In genomic region chr17:80919331-80920284, GRCh38 we compare ENCODE assay signal across 18 cellular contexts.
DNase-seq lines count a peak whose midpoint lies in the region; TF ChIP-seq lines count a peak whose summit lies in the region.
"Had no signal": no experiment of that assay in that cellular context is flagged by ENCODE, and none has a peak within 500 bp of the region (broad histone marks: within the 10 kb centered on the region; RNA-seq: fewer than 3 reads in every experiment).

No MANE protein-coding gene starts in this region.

- H3K4me3 ChIP-seq in fibroblast of pulmonary artery (replicated peaks; ENCODE audit: low read depth, low read length), result no peak overlapping the region
- H3K4me3 ChIP-seq: skin epidermis had no signal

- no peak overlapping the region for H3K4me3 Mint-ChIP-seq in neural crest cell
- H3K4me3 Mint-ChIP-seq: activated naive CD4-positive, alpha-beta T cell treated with anti-CD3 and anti-CD28 coated beads, Interleukin-2, amount 10 ng/mL, durations not matched to agents 7 days and 5 days; central memory CD8-positive, alpha-beta T cell; naive thymus-derived CD4-positive, alpha-beta T cell had no signal

- DNase-seq in fibroblast of pulmonary artery (ENCODE audit: low read depth), result peak; percentile 67
- DNase-seq in neural crest cell (ENCODE audit: low read depth, low spot score), result no peak
- DNase-seq in superior temporal gyrus (ENCODE audit: extremely low spot score), result peak; percentile 51
- no peak for DNase-seq in hepatic stellate cell (ENCODE audit: low spot score)
- no peak for DNase-seq in activated T-cell treated with anti-CD3 and anti-CD28 coated beads, Interleukin-2, amount 50 U/mL, for 48 hours
- DNase-seq in LoVo (ENCODE audit: low spot score), result no peak
- DNase-seq: activated naive CD4-positive, alpha-beta T cell treated with anti-CD3 and anti-CD28 coated beads, Interleukin-2, amount 10 ng/mL, durations not matched to agents 7 days and 5 days; DND-41; glutamatergic neuron; GOT3; naive thymus-derived CD4-positive, alpha-beta T cell; NCI-H2029; NCI-H524 treated with DMSO at 0.1 percent for 48 hours; stimulated activated naive CD4-positive, alpha-beta T cell treated with Interleukin-2 at 50 U/mL for 16 hours had no signal

- H3K36me3 Mint-ChIP-seq in neural crest cell (ENCODE audit: low read depth), result peaks cover 6% of the 10 kb centered on the region

- H3K4me1 Mint-ChIP-seq in neural crest cell, result peaks cover 4% of the 10 kb centered on the region
- H3K4me1 Mint-ChIP-seq: activated naive CD4-positive, alpha-beta T cell treated with anti-CD3 and anti-CD28 coated beads, Interleukin-2, amount 10 ng/mL, durations not matched to agents 7 days and 5 days; central memory CD8-positive, alpha-beta T cell had no signal

- H3K27ac ChIP-seq in angular gyrus (ENCODE audit: low read depth, low read length), result peak overlapping the region; percentile 48
- H3K27ac ChIP-seq: C4-2B had no signal

- TF ChIP-seq CTCF in fibroblast of pulmonary artery (IDR thresholded peaks at IDR 0.05; ENCODE audit: low read length, missing control alignments) (no peak), neural crest cell (conservative IDR thresholded peaks at IDR 0.05) (no peak)

- H3K27me3 Mint-ChIP-seq in neural crest cell (ENCODE audit: low read depth), result no peaks in the 10 kb centered on the region
- H3K27me3 Mint-ChIP-seq: activated naive CD4-positive, alpha-beta T cell treated with anti-CD3 and anti-CD28 coated beads, Interleukin-2, amount 10 ng/mL, durations not matched to agents 7 days and 5 days; central memory CD8-positive, alpha-beta T cell; naive thymus-derived CD4-positive, alpha-beta T cell had no signal

- H3K9me3 Mint-ChIP-seq in neural crest cell, result no peaks in the 10 kb centered on the region
- H3K9me3 Mint-ChIP-seq: activated naive CD4-positive, alpha-beta T cell treated with anti-CD3 and anti-CD28 coated beads, Interleukin-2, amount 10 ng/mL, durations not matched to agents 7 days and 5 days; central memory CD8-positive, alpha-beta T cell; naive thymus-derived CD4-positive, alpha-beta T cell had no signal

- H3K27ac Mint-ChIP-seq in neural crest cell (ENCODE audit: unreplicated experiment), result peak overlapping the region; percentile 43
- H3K27ac Mint-ChIP-seq: activated naive CD4-positive, alpha-beta T cell treated with anti-CD3 and anti-CD28 coated beads, Interleukin-2, amount 10 ng/mL, durations not matched to agents 7 days and 5 days had no signal

Comparison
In these comparisons a context has a peak if more than half of its experiments do, and no peak if none do; other contexts are left out.
1. DNase-seq: peak in fibroblast of pulmonary artery (single experiment) and superior temporal gyrus (single experiment); none in neural crest cell (single experiment), hepatic stellate cell (single experiment), activated T-cell treated with anti-CD3 and anti-CD28 coated beads, Interleukin-2, amount 50 U/mL, for 48 hours (0 of 2) and LoVo (single experiment).